In genomic region chr20:12410783-12411182, GRCh38 we compare ENCODE assay signal across 15 cellular contexts.
"Had no signal": no experiment of that assay in that cellular context is flagged by ENCODE, and none has a peak within 500 bp of the region (broad histone marks: within the 10 kb centered on the region; RNA-seq: fewer than 3 reads in every experiment).

No MANE protein-coding gene starts in this region.

- H3K4me1 Mint-ChIP-seq: naive B cell had no signal

- H3K27me3 ChIP-seq: colonic mucosa, gastrocnemius medialis, stomach, transverse colon had no signal

- H3K27ac ChIP-seq: colonic mucosa, gastrocnemius medialis, psoas muscle, stomach, thoracic aorta, transverse colon had no signal

- H3K27me3 Mint-ChIP-seq: naive B cell had no signal

- H3K9me3 ChIP-seq: colonic mucosa, gastrocnemius medialis had no signal

- DNase-seq: colonic mucosa; dermis blood vessel endothelial cell; gastrocnemius medialis; kidney; left colon; left ventricle myocardium superior; mesendoderm; naive B cell; psoas muscle; stimulated activated naive CD4-positive, alpha-beta T cell; stomach; transverse colon had no signal

- H3K4me1 ChIP-seq: colonic mucosa, gastrocnemius medialis, psoas muscle, transverse colon had no signal

- H3K4me3 Mint-ChIP-seq: naive B cell, nephron had no signal

- H3K27ac Mint-ChIP-seq: naive B cell, nephron had no signal

- H3K4me3 ChIP-seq: colonic mucosa, gastrocnemius medialis, lung, psoas muscle, stomach, thoracic aorta, transverse colon had no signal

- H3K36me3 ChIP-seq: colonic mucosa, gastrocnemius medialis, stomach, thoracic aorta, transverse colon had no signal

- H3K36me3 Mint-ChIP-seq: naive B cell had no signal
